ENCODE assay signal across 8 cellular contexts in the genomic region with DNA sequence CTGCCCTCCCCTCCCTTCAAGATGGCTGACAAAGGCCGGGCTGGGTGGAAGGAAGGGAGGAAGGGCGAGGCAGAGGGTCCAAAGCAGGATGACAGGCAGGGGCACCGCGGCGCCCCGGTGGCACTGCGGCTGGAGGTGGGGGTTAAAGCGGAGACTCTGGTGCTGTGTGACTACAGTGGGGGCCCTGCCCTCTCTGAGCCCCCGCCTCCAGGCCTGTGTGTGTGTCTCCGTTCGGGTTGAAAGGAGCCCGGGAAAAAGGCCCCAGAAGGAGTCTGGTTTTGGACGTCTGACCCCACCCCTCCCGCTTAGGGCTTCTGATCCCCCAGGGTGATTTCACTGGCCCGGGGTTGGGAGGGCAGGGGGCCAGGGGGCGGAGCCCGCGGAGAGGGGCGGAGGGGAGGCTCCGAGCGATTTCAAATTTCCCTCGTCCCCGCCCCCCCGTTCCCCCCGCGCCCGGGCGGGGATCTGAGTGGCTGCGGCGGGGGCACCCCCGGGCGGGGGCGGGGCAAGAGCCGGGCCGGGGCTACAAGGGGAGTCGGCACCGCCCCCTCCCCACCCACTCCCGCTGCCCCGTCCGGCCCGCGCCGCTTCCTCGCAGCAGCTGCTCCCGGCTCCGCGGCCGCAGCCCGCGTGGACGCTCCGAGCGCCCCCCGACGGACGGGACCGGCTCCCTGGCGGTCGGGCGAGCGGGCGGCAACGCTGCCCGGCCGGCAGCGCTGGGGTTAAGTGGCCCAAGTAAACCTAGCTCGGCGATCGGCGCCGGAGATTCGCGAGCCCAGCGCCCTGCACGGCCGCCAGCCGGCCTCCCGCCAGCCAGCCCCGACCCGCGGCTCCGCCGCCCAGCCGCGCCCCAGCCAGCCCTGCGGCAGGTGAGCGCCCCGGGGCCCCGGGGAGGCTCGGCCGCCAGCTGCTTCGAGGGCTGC. TPM values are rescaled to one million over a fixed set of nuclear protein-coding genes. Genes with fewer than 3 reads are reported as not detected.
DNase-seq lines count a peak whose midpoint lies in the region; ATAC-seq lines count a peak whose summit lies in the region.

A gene (plus strand): TSS at position 555 of the 923 bp plus-strand sequence. CDS start 17,939 bp downstream, outside the sequence.

- H3K4me2 ChIP-seq in mesenchymal stem cell (ENCODE audit: low read length, poor library complexity, severe bottlenecking): peak within 1 kb of the TSS; percentile 88

- H3K79me1 ChIP-seq in mesenchymal stem cell (replicated peaks; ENCODE audit: low read length, poor library complexity, severe bottlenecking): peaks cover 17% of the 10 kb centered on the region

- peak within 1 kb of the TSS; percentile 3 for H4K91ac ChIP-seq in mesenchymal stem cell (ENCODE audit: low read length)

- peak within 1 kb of the TSS; percentile 90 for H3K9ac ChIP-seq in mesenchymal stem cell (ENCODE audit: low read length)

- H3K4me3 ChIP-seq in mesenchymal stem cell (ENCODE audit: insufficient read depth in 1 of 2, low read depth in 1 of 2, low read length in 2 of 2): peak within 1 kb of the TSS; percentile 77 to 95

- peak; percentile 68 for ATAC-seq in HG03135 (IDR thresholded peaks at IDR 0.05; ENCODE audit: unreplicated experiment)

- peak within 1 kb of the TSS; percentile 59 for H4K8ac ChIP-seq in mesenchymal stem cell (ENCODE audit: low read length)

- no peaks in the 10 kb centered on the region for H3K9me3 ChIP-seq in mesenchymal stem cell (ENCODE audit: control insufficient read depth, low read length)

- peak within 1 kb of the TSS in 1 of 2 experiments; percentile 20 for H3K23ac ChIP-seq in mesenchymal stem cell (ENCODE audit: low read length in 2 of 2)

- peak within 1 kb of the TSS; percentile 15 to 42 for H3K4ac ChIP-seq in mesenchymal stem cell (ENCODE audit: low read depth in 1 of 2, low read length in 2 of 2)

- WGBS in mesenchymal stem cell: under 1% methylated on average over 58 of the region's 92 CpGs

- no peak within 1 kb of the TSS for H2AK5ac ChIP-seq in mesenchymal stem cell (ENCODE audit: low read length, severe bottlenecking)

- no peaks in the 10 kb centered on the region for H3K36me3 ChIP-seq in mesenchymal stem cell (ENCODE audit: control insufficient read depth in 1 of 2, insufficient read depth in 2 of 2, low read depth in 1 of 2, low read length in 2 of 2)

- peak within 1 kb of the TSS; percentile 54 for H2AFZ ChIP-seq in mesenchymal stem cell (ENCODE audit: low read depth, low read length)

- no peak within 1 kb of the TSS for H2BK5ac ChIP-seq in mesenchymal stem cell (ENCODE audit: low read depth, low read length, poor library complexity, severe bottlenecking)

- H2BK12ac ChIP-seq in mesenchymal stem cell (ENCODE audit: low read length in 2 of 2): peak within 1 kb of the TSS in 1 of 2 experiments; percentile 40

- H3K4me1 ChIP-seq in mesenchymal stem cell (ENCODE audit: control insufficient read depth, insufficient read depth, low read depth, low read length): peaks cover 20% of the 10 kb centered on the region

- H3K27me3 ChIP-seq in mesenchymal stem cell (ENCODE audit: control insufficient read depth in 1 of 2, insufficient read depth in 1 of 2, low read length in 2 of 2): no peaks in the 10 kb centered on the region

- peak within 1 kb of the TSS in 1 of 2 experiments; percentile 23 for H3K14ac ChIP-seq in mesenchymal stem cell (ENCODE audit: low read length in 2 of 2)

- peak within 1 kb of the TSS; percentile 99 for H2BK15ac ChIP-seq in mesenchymal stem cell (ENCODE audit: low read depth, poor library complexity, severe bottlenecking)

- H3K27ac ChIP-seq in mesenchymal stem cell (ENCODE audit: low read length, poor library complexity, severe bottlenecking): no peak within 1 kb of the TSS

- peak within 1 kb of the TSS; percentile 28 to 52 for H3K18ac ChIP-seq in mesenchymal stem cell (ENCODE audit: low read depth in 1 of 2, low read length in 2 of 2)

- peak within 1 kb of the TSS; percentile 90 for H2BK120ac ChIP-seq in mesenchymal stem cell (ENCODE audit: low read depth, low read length)

- peak; percentile 47 for DNase-seq in SIG-M5 treated with dmso at 0.1 percent for 504 hours (lab: John Stamatoyannopoulos, UW; ENCODE audit: unreplicated experiment)
- no peak for DNase-seq in SIG-M5 (lab: John Stamatoyannopoulos, UW)
- peak; percentile 27 to 94 for DNase-seq in NCI-H526 (lab: John Stamatoyannopoulos, UW)
- DNase-seq in activated CD4-positive, alpha-beta T cell treated with anti-CD3 and anti-CD28 coated beads, Interleukin-2, amount 50 U/mL, for 48 hours: peak; percentile 80 to 84
- DNase-seq in effector CD8-positive, alpha-beta T cell (lab: John Stamatoyannopoulos, UW): peak; percentile 61
- DNase-seq in mesenchymal stem cell: peak; percentile 71
- DNase-seq in stimulated activated CD8-positive, alpha-beta memory T cell treated with anti-CD3 and anti-CD28 coated beads, Interleukin-12 subunit alpha, Interleukin-12 subunit beta, amount 100 ng/mL, for 1 hour (ENCODE audit: low read depth): peak; percentile 48

RNA-seq across cellular contexts. Expression of the gene that starts here (rescaled TPM):
- polyA plus RNA-seq in mesenchymal stem cell (2013, experiment 1 of 2): 3.1 TPM
- 2.9 TPM for polyA plus RNA-seq in mesenchymal stem cell (2013, experiment 2 of 2)
